19 cellular contexts compared by ENCODE assay signal in the genomic region with DNA sequence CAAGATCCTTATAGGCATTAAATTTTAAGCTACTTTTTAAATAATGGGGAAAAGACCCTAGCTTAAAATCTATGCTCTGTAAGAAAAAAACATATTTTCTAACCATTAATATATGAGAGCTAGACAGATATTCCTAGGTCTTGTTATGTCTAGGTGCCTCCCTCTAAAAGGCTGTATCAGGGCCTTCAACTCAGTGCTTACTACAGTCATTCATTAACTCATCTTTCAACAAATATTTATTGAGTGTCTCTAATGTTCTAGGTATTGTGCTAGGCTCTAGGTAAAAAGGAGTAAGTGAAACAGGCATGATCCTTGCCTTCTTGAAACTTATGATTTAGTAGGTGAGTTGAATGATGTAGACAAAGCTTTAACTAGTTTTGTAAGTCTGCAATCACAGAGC. TPM values are rescaled to one million over a fixed set of nuclear protein-coding genes. Genes with fewer than 3 reads are reported as not detected.
DNase-seq lines count a peak whose midpoint lies in the region; ATAC-seq, FAIRE-seq and TF ChIP-seq lines count a peak whose summit lies in the region.
"Had no signal": no experiment of that assay in that cellular context is flagged by ENCODE, and none has a peak within 500 bp of the region (broad histone marks: within the 10 kb centered on the region; RNA-seq: fewer than 3 reads in every experiment).

No MANE protein-coding gene starts in this region.

- H3K4me3 ChIP-seq in HepG2 (replicated peaks in 1 of 3; ENCODE audit: insufficient read depth in 1 of 3, low read depth in 2 of 3, low read length in 3 of 3) (no peak overlapping the region), lower lobe of right lung (no peak overlapping the region)
- H3K4me3 ChIP-seq: A549, BLaER1 had no signal

- no peak overlapping the region for H3K4me2 ChIP-seq in HepG2 (ENCODE audit: low read depth, low read length)
- H3K4me2 ChIP-seq: A549, BLaER1 had no signal

- H3K9ac ChIP-seq in HepG2 (ENCODE audit: insufficient read depth, low read depth, low read length), result no peak overlapping the region
- H3K9ac ChIP-seq: BLaER1 had no signal

- peak; percentile 69 for ATAC-seq in HepG2
- ATAC-seq in lower lobe of right lung, result no peak
- ATAC-seq: A549 had no signal

- H3K4me1 ChIP-seq in HepG2 (ENCODE audit: insufficient read depth, low read length) (0 out of 2 replicates have a peak, but pooled peaks cover 8% of the 10 kb centered on the region), lower lobe of right lung (no peaks in the 10 kb centered on the region)
- H3K4me1 ChIP-seq: A549, BE2C, BLaER1 had no signal

- POLR2A ChIA-PET in HepG2 (lab: Yijun Ruan, JAX), result no interaction called here

- TF ChIP-seq RAD21 in HepG2 (CRISPR knock-in tag; IDR thresholded peaks at IDR 0.05), result no peak

- H2AFZ ChIP-seq in HepG2 (ENCODE audit: low read length), result no peak overlapping the region

- no peak for TF ChIP-seq POLR2A in HepG2 (IDR thresholded peaks at IDR 0.05; ENCODE audit: insufficient read depth in 1 of 2, low read depth in 2 of 2, low read length in 2 of 2)

- H3K27me3 ChIP-seq in HepG2 (ENCODE audit: control insufficient read depth in 1 of 2, insufficient read depth in 2 of 2, low read length in 2 of 2), result peaks cover 1 to 11% of the 10 kb centered on the region in 2 experiments; a peak in 4 of 5 replicates
- no peaks in the 10 kb centered on the region for H3K27me3 ChIP-seq in lower lobe of right lung (ENCODE audit: low read depth)
- H3K27me3 ChIP-seq: BE2C, BLaER1 had no signal

- DNase-seq in DMS53 (lab: John Stamatoyannopoulos, UW) (peak; percentile 8), DMS53 treated with DMSO at 0.1 percent for 48 hours (lab: John Stamatoyannopoulos, UW; ENCODE audit: unreplicated experiment) (no peak), GM19239 (ENCODE audit: insufficient read length, low spot score) (no peak), HepG2 (ENCODE audit: low spot score) (no peak), AML-193 (lab: John Stamatoyannopoulos, UW) (no peak), lower lobe of right lung (no peak)
- DNase-seq: BE2C; C1 segment of cervical spinal cord; Caco-2; Calu3; CD4-positive, alpha-beta memory T cell; CD4-positive, CD25-positive, alpha-beta regulatory T cell; DMS79 treated with DMSO at 0.1 percent for 48 hours; GF-D8 had no signal

- no TSS peak for BruUV-seq in HepG2 (replicated peaks; lab: Mats Ljungman, UMichigan)

- TF ChIP-seq EP300 in HepG2 (IDR thresholded peaks at IDR 0.05; ENCODE audit: low read depth in 2 of 2, low read length in 2 of 2), result no peak
- no peak for TF ChIP-seq EP300 in HepG2 (CRISPR knock-in tag; IDR thresholded peaks at IDR 0.05; ENCODE audit: borderline replicate concordance)

- TF ChIP-seq CTCF in HepG2 (CRISPR knock-in tag; IDR thresholded peaks at IDR 0.05), result no peak
- TF ChIP-seq CTCF in lower lobe of right lung (IDR thresholded peaks at IDR 0.05), result no peak

- no peaks in the 10 kb centered on the region for H3K79me2 ChIP-seq in HepG2 (ENCODE audit: insufficient read depth, low read length)

- intact Hi-C loops in HepG2 (cut with micrococcal nuclease; ENCODE audit: unreplicated experiment), result no loop called here
- intact Hi-C loops in lower lobe of right lung (cut with DNase I), result no loop called here

- H3K9me3 ChIP-seq in HepG2 (ENCODE audit: low read length), result no peaks in the 10 kb centered on the region
- no peaks in the 10 kb centered on the region for H3K9me3 ChIP-seq in lower lobe of right lung
- H3K9me3 ChIP-seq: A549, BE2C, BLaER1, Caco-2 had no signal

- CTCF ChIA-PET in HepG2 (lab: Yijun Ruan, JAX; ENCODE audit: low intra/inter-chr PET ratio, low total read pairs), result no interaction called here

- H3K27ac ChIP-seq in HepG2 (ENCODE audit: extremely low read length, insufficient read depth, low read length) (no peak overlapping the region), lower lobe of right lung (no peak overlapping the region)
- H3K27ac ChIP-seq: 22Rv1, A549, BLaER1 had no signal

- in situ Hi-C loops in HepG2 (cut with HindIII; ENCODE audit: extremely low pct_ligation_motif_present, low pct_unique_long_range_greater_than_20kb), result no loop called here

- H3K36me3 ChIP-seq in HepG2 (replicated peaks in 1 of 2; ENCODE audit: control insufficient read depth in 1 of 2, insufficient read depth in 2 of 2, low read length in 2 of 2) (no peaks in the 10 kb centered on the region), lower lobe of right lung (no peaks in the 10 kb centered on the region)
- H3K36me3 ChIP-seq: BE2C, BLaER1 had no signal

- peak; percentile 35 for FAIRE-seq in GM19239 (lab: Jason Lieb, UNC)
- FAIRE-seq in HepG2 (lab: Jason Lieb, UNC), result no peak
- FAIRE-seq: A549, D721Med, G401.6 had no signal

- no peaks in the 10 kb centered on the region for H4K20me1 ChIP-seq in HepG2 (ENCODE audit: insufficient read depth, low read length)
- H4K20me1 ChIP-seq: BLaER1 had no signal

TF ChIP-seq in HepG2, 621 proteins besides CTCF, POLR2A, EP300 and RAD21:
- TF ChIP-seq ZNF24 (IDR thresholded peaks at IDR 0.05) (peak; percentile 51; the same call in 1 of the 2 replicates), ZNF616 (CRISPR knock-in tag; IDR thresholded peaks at IDR 0.05; ENCODE audit: low read depth) (no peak)

RNA-seq across cellular contexts. Expression of a gene that starts 6.4 kb away (rescaled TPM):
- not detected in 2 replicates for total RNA-seq in HepG2 (2016; rRNA removed; fragmentation: Illumina TruSeq; extraction: Trizol)
- total RNA-seq in HepG2 (2016; cell fraction: cytosol; rRNA removed; fragmentation: Illumina TruSeq; extraction: Trizol; ENCODE audit: low read depth), result not detected in 2 replicates
- not detected in 2 replicates for total RNA-seq in HepG2 (2016; cell fraction: insoluble cytoplasmic fraction; rRNA removed; fragmentation: Illumina TruSeq; extraction: Trizol)
- total RNA-seq in HepG2 (2016; cell fraction: membrane; rRNA removed; fragmentation: Illumina TruSeq; extraction: Trizol), result not detected in 2 replicates
- total RNA-seq in HepG2 (2016; cell fraction: nucleus; rRNA removed; fragmentation: Illumina TruSeq; extraction: Trizol), result not detected in 2 replicates
- polyA plus RNA-seq in HepG2 (2011; rRNA removed), result 0.03 and 0.07 TPM in 2 replicates
- 0.04 TPM in 2 replicates for polyA plus RNA-seq in HepG2 (2011; cell fraction: cytosol; rRNA removed)
- polyA plus RNA-seq in HepG2 (2011; cell fraction: nucleus; rRNA removed), result 0.13 TPM in 1 of 2 replicates, not detected in the other
- 0.07 TPM in 1 of 2 replicates, not detected in the other for polyA plus RNA-seq in HepG2 (2012)
- not detected in 2 replicates for polyA plus RNA-seq in HepG2 (2016; cell fraction: cytosol; fragmentation: Illumina TruSeq; extraction: Trizol; ENCODE audit: low read depth)
- polyA plus RNA-seq in HepG2 (2016; cell fraction: insoluble cytoplasmic fraction; fragmentation: Illumina TruSeq; extraction: Trizol; ENCODE audit: low read depth), result not detected in 2 replicates
- not detected in 2 replicates for polyA plus RNA-seq in HepG2 (2016; cell fraction: membrane; fragmentation: Illumina TruSeq; extraction: Trizol; ENCODE audit: low read depth)
- polyA plus RNA-seq in HepG2 (2016; cell fraction: nucleus; fragmentation: Illumina TruSeq; extraction: Trizol; ENCODE audit: insufficient read depth, low read depth), result not detected in 2 replicates
- polyA minus RNA-seq in HepG2 (2011; rRNA and poly(A)+ RNA removed; ENCODE audit: low replicate concordance), result 1.4 TPM in 1 of 2 replicates, not detected in the other
- 0.44 TPM in 1 of 2 replicates, not detected in the other for polyA minus RNA-seq in HepG2 (2011; cell fraction: cytosol; rRNA and poly(A)+ RNA removed)
- not detected in 2 replicates for polyA minus RNA-seq in HepG2 (2011; cell fraction: nucleus; rRNA and poly(A)+ RNA removed)
- 54.1 TPM for total RNA-seq in lower lobe of right lung

RNA-seq across cellular contexts. Expression of a gene that starts 48.5 kb away (rescaled TPM):
- total RNA-seq in HepG2 (2016; rRNA removed; fragmentation: Illumina TruSeq; extraction: Trizol) (263 and 346 TPM in 2 replicates), lower lobe of right lung (112 TPM)
- 104 and 124 TPM in 2 replicates for total RNA-seq in HepG2 (2016; cell fraction: cytosol; rRNA removed; fragmentation: Illumina TruSeq; extraction: Trizol; ENCODE audit: low read depth)
- total RNA-seq in HepG2 (2016; cell fraction: insoluble cytoplasmic fraction; rRNA removed; fragmentation: Illumina TruSeq; extraction: Trizol), result 265 and 405 TPM in 2 replicates
- total RNA-seq in HepG2 (2016; cell fraction: membrane; rRNA removed; fragmentation: Illumina TruSeq; extraction: Trizol), result 116 and 142 TPM in 2 replicates
- total RNA-seq in HepG2 (2016; cell fraction: nucleus; rRNA removed; fragmentation: Illumina TruSeq; extraction: Trizol), result 87.5 and 103 TPM in 2 replicates
- 292 and 294 TPM in 2 replicates for polyA plus RNA-seq in HepG2 (2011; rRNA removed)
- 334 and 504 TPM in 2 replicates for polyA plus RNA-seq in HepG2 (2011; cell fraction: cytosol; rRNA removed)
- polyA plus RNA-seq in HepG2 (2011; cell fraction: nucleus; rRNA removed), result 112 and 124 TPM in 2 replicates
- polyA plus RNA-seq in HepG2 (2012), result 110 and 133 TPM in 2 replicates
- 115 and 146 TPM in 2 replicates for polyA plus RNA-seq in HepG2 (2016; cell fraction: cytosol; fragmentation: Illumina TruSeq; extraction: Trizol; ENCODE audit: low read depth)
- 417 and 449 TPM in 2 replicates for polyA plus RNA-seq in HepG2 (2016; cell fraction: insoluble cytoplasmic fraction; fragmentation: Illumina TruSeq; extraction: Trizol; ENCODE audit: low read depth)
- polyA plus RNA-seq in HepG2 (2016; cell fraction: membrane; fragmentation: Illumina TruSeq; extraction: Trizol; ENCODE audit: low read depth), result 111 and 138 TPM in 2 replicates
- polyA plus RNA-seq in HepG2 (2016; cell fraction: nucleus; fragmentation: Illumina TruSeq; extraction: Trizol; ENCODE audit: insufficient read depth, low read depth), result 162 and 180 TPM in 2 replicates
- 275 and 292 TPM in 2 replicates for polyA minus RNA-seq in HepG2 (2011; rRNA and poly(A)+ RNA removed; ENCODE audit: low replicate concordance)
- polyA minus RNA-seq in HepG2 (2011; cell fraction: cytosol; rRNA and poly(A)+ RNA removed), result 65.1 and 84.0 TPM in 2 replicates
- polyA minus RNA-seq in HepG2 (2011; cell fraction: nucleus; rRNA and poly(A)+ RNA removed), result 34.2 and 34.9 TPM in 2 replicates

Comparison
In these comparisons a context has a peak if more than half of its experiments do, and no peak if none do; other contexts are left out.
1. RNA of a gene that starts 6.4 kb away (total RNA-seq): 54.1 TPM in lower lobe of right lung (single experiment); not detected in HepG2; every median in the first group is over 10 times any median in the second.